10 cellular contexts compared by ENCODE assay signal in the genomic region with DNA sequence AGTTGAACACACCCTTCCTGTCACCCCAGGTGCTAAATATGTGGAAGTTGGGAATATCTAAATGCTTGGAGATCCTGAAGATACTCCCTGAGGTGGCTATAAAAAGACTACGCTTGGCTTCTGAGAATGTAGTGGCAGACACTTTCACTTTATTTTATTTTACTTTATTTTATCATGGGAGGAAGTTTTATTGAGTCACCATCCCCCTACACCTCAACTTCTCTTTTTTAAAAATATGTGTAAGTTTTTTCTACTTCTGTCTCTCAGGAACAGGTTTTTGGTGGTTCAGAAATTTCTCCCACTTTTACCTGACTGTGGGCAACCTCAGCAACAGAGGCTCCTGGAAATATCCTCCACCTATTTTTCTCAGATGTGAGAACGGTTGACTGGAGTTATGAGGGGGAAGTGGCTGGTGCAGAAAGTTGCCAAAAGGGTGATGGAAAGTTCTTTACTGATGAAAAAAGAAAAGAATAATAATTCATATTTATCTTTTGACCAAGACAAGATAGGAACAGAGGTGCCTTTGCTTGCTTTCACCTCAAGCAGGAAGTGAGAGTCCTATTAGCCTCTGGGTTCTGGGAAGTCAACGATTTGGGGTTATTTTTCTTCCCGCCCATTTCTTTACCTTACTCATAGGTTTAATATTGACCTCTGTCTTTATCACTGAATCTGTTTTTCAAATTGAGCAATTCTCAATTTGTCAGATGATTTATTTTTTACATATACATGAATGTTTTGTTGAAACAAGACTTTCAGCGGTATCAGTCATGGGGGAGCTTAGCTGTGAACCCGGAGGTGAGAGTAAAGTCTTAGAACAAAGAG.
DNase-seq lines count a peak whose midpoint lies in the region; ATAC-seq and TF ChIP-seq lines count a peak whose summit lies in the region.
"Had no signal": no experiment of that assay in that cellular context is flagged by ENCODE, and none has a peak within 500 bp of the region (broad histone marks: within the 10 kb centered on the region; RNA-seq: fewer than 3 reads in every experiment).

No MANE protein-coding gene starts in this region.

- TF ChIP-seq CTCF in OCI-LY1 (IDR thresholded peaks at IDR 0.05; ENCODE audit: low read length), result no peak

- ATAC-seq in GM18873 (IDR thresholded peaks at IDR 0.05; ENCODE audit: low FRiP score, unreplicated experiment) (peak; percentile 67), HG02943 (IDR thresholded peaks at IDR 0.05; ENCODE audit: low read depth, unreplicated experiment) (peak; percentile 77)

- H3K27me3 ChIP-seq in BLaER1 treated with 17β-estradiol and CSF1 and Interleukin-3, amounts not matched to agents 10 nM and 100 nM, result no peaks in the 10 kb centered on the region
- no peaks in the 10 kb centered on the region for H3K27me3 ChIP-seq in OCI-LY1 (ENCODE audit: insufficient read depth, low read length)

- H3K4me2 ChIP-seq in BLaER1 treated with 17β-estradiol and CSF1 and Interleukin-3, amounts not matched to agents 10 nM and 100 nM, result peak overlapping the region; percentile 22 to 76 (median 68); a peak in 19 of 22 replicates
- H3K4me2 ChIP-seq in OCI-LY1 (ENCODE audit: low read length), result peak overlapping the region; percentile 22; the same call in 1 of the 2 replicates

- H2AFZ ChIP-seq in OCI-LY1 (ENCODE audit: low read length), result 0 out of 2 replicates have a peak overlapping the region, but pooled peaks have one; percentile 25

- H3K9ac ChIP-seq in BLaER1 treated with 17β-estradiol and CSF1 and Interleukin-3, amounts not matched to agents 10 nM and 100 nM, result peak overlapping the region in 1 of 11 experiments; percentile 36; a peak in 1 of 22 replicates
- no peak overlapping the region for H3K9ac ChIP-seq in OCI-LY1 (ENCODE audit: low read length)

- DNase-seq in NAMALWA (ENCODE audit: low spot score), result no peak
- DNase-seq in NCI-H748 (lab: John Stamatoyannopoulos, UW; ENCODE audit: unreplicated experiment), result no peak
- DNase-seq in kidney glomerular epithelial cell (lab: John Stamatoyannopoulos, UW), result no peak
- no peak for DNase-seq in retina
- DNase-seq: DMS79 had no signal

- H3K79me2 ChIP-seq in OCI-LY1 (ENCODE audit: insufficient read depth, low read length), result no peaks in the 10 kb centered on the region

- no peaks in the 10 kb centered on the region for H3K9me3 ChIP-seq in BLaER1 treated with 17β-estradiol and CSF1 and Interleukin-3, amounts not matched to agents 10 nM and 100 nM (replicated peaks in 1 of 11)
- no peaks in the 10 kb centered on the region for H3K9me3 ChIP-seq in OCI-LY1 (ENCODE audit: low read length)

- H3K36me3 ChIP-seq in BLaER1 treated with 17β-estradiol and CSF1 and Interleukin-3, amounts not matched to agents 10 nM and 100 nM, result no peaks in the 10 kb centered on the region
- no peaks in the 10 kb centered on the region for H3K36me3 ChIP-seq in OCI-LY1 (ENCODE audit: insufficient read depth, low read length)

- H3K4me1 ChIP-seq in BLaER1 treated with 17β-estradiol and CSF1 and Interleukin-3, amounts not matched to agents 10 nM and 100 nM, result peaks cover 9 to 50% (median 17%) of the 10 kb centered on the region in 10 experiments
- peaks cover 10% of the 10 kb centered on the region for H3K4me1 ChIP-seq in OCI-LY1 (ENCODE audit: insufficient read depth, low read length, severe bottlenecking)

- peak overlapping the region in 2 of 11 experiments; percentile 13 to 47; a peak in 2 of 22 replicates for H3K27ac ChIP-seq in BLaER1 treated with 17β-estradiol and CSF1 and Interleukin-3, amounts not matched to agents 10 nM and 100 nM
- no peak overlapping the region for H3K27ac ChIP-seq in OCI-LY1 (ENCODE audit: low read depth, low read length, poor library complexity, severe bottlenecking)
- H3K27ac ChIP-seq: epithelial cell of prostate had no signal

- 0 out of 20 replicates have a peak overlapping the region, but pooled peaks of 1 of the 10 experiments have one; percentile 3 for H3K4me3 ChIP-seq in BLaER1 treated with 17β-estradiol and CSF1 and Interleukin-3, amounts not matched to agents 10 nM and 100 nM
- no peak overlapping the region for H3K4me3 ChIP-seq in OCI-LY1 (ENCODE audit: low read depth, low read length, poor library complexity, severe bottlenecking)

- H4K20me1 ChIP-seq in BLaER1 treated with 17β-estradiol and CSF1 and Interleukin-3, amounts not matched to agents 10 nM and 100 nM, result no peaks in the 10 kb centered on the region
- no peaks in the 10 kb centered on the region for H4K20me1 ChIP-seq in OCI-LY1 (ENCODE audit: insufficient read depth, low read length)

- no peaks in the 10 kb centered on the region for H3F3A ChIP-seq in OCI-LY1 (ENCODE audit: insufficient read depth, low read length)

- H3K9me2 ChIP-seq in OCI-LY1 (ENCODE audit: low read depth, low read length), result no peaks in the 10 kb centered on the region
